In the genomic region with DNA sequence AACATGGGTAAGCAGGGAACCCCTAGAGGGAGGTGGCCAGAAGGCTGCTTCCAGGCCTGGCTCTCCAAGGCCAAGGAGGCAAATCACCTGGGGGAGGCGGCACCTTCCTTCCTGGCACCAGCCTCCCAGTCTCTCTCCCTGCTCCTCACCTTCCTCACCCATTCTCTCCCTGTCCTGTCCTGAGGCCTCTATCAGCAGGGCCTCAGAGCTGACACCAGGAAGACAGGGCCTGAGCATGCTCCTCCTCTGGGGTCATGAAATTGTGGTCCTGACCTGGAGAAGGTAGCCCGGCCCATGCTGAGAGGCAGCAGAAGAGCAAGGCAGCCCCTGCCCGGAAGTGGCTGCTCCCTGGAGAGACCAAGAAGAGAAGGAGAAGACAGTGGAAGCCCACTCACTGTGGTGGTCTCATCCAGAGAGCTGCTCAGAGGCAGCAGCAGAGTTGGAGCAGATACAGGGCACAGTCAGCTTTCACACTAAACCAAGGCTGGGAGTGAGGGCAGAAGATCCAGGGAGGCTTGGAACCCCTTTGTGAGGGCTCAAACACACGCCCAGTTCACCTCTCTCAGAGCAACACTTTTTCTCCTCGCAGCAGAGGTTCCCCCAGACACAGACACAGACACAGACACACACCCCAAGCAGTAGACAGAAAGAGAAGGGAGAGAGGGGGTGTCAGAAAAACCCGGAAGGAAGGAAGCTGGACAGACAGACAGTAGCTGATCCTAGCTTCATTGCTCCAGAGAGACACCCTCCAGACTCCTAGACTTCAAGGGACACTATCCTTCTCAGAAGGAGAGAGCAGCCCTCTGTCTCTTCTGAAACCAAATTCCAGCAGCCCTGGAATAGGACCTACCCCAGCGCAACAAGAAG, we compare ENCODE assay signal across 9 cellular contexts. TPM values are rescaled to one million over a fixed set of nuclear protein-coding genes. Genes with fewer than 3 reads are reported as not detected.
A peak's percentile ranks its signal among the peaks of the same experiment; 100 is the strongest.
DNase-seq lines count a peak whose midpoint lies in the region; TF ChIP-seq lines count a peak whose summit lies in the region.
"Had no signal": no experiment of that assay in that cellular context is flagged by ENCODE, and none has a peak within 500 bp of the region (broad histone marks: within the 10 kb centered on the region; RNA-seq: fewer than 3 reads in every experiment).

No MANE protein-coding gene starts in this region.

- peak overlapping the region; percentile 99 for H3K4me2 ChIP-seq in neural progenitor cell

- H3K27ac ChIP-seq in CD8-positive, alpha-beta memory T cell (ENCODE audit: low read depth, low read length): peak overlapping the region; percentile 88
- H3K27ac ChIP-seq in Peyer's patch (peak overlapping the region; percentile 89 to 99 (median 96)), neural progenitor cell (no peak overlapping the region)

- CTCF ChIA-PET in CD8-positive, alpha-beta memory T cell (lab: Charles Lee): interaction anchor here (0.7 to 6.7 kb wide), 9 partner anchors 12 to 232 kb away, joined by 3 to 22 read pairs (median 3); no protein-coding TSS in a partner anchor

- H3K27me3 ChIP-seq in CD8-positive, alpha-beta memory T cell (ENCODE audit: insufficient read depth, low read length, poor library complexity, severe bottlenecking): no peaks in the 10 kb centered on the region
- H3K27me3 ChIP-seq in Peyer's patch: no peaks in the 10 kb centered on the region
- no peaks in the 10 kb centered on the region for H3K27me3 ChIP-seq in neural progenitor cell

- H3K4me1 ChIP-seq in CD8-positive, alpha-beta memory T cell (ENCODE audit: insufficient read depth, low read length): peaks cover 52% of the 10 kb centered on the region
- peaks cover 2 to 66% (median 37%) of the 10 kb centered on the region in 4 donors for H3K4me1 ChIP-seq in Peyer's patch
- peaks cover 66% of the 10 kb centered on the region for H3K4me1 ChIP-seq in neural progenitor cell

- peaks cover 5% of the 10 kb centered on the region for H3K36me3 ChIP-seq in CD8-positive, alpha-beta memory T cell (ENCODE audit: insufficient read depth, low read length)
- H3K36me3 ChIP-seq in Peyer's patch (no peaks in the 10 kb centered on the region), neural progenitor cell (no peaks in the 10 kb centered on the region)

- TF ChIP-seq CTCF in Peyer's patch (IDR thresholded peaks at IDR 0.05): no peak
- TF ChIP-seq CTCF in endothelial cell (IDR thresholded peaks at IDR 0.05; ENCODE audit: unreplicated experiment): no peak
- no peak for TF ChIP-seq CTCF in neural progenitor cell (IDR thresholded peaks at IDR 0.05)

- DNase-seq in CD8-positive, alpha-beta memory T cell: peak in 4 of 5 donors; percentile 45 to 67 (median 57)
- DNase-seq in Peyer's patch (peak in 2 of 3 donors; percentile 58 to 62), endothelial cell (ENCODE audit: low spot score) (no peak), neural progenitor cell (ENCODE audit: low spot score) (no peak), SKM-1 treated with dmso at 0.1 percent for 144 hours (lab: John Stamatoyannopoulos, UW; ENCODE audit: unreplicated experiment) (no peak), epidermal melanocyte (ENCODE audit: insufficient read length, low spot score) (no peak), midbrain (lab: John Stamatoyannopoulos, UW) (no peak), NCI-H187 treated with DMSO at 0.1 percent for 48 hours (lab: John Stamatoyannopoulos, UW) (no peak)

- H3K36me3 Mint-ChIP-seq in CD8-positive, alpha-beta memory T cell: peaks cover 6 to 51% (median 9%) of the 10 kb centered on the region in 3 donors
- H3K36me3 Mint-ChIP-seq in endothelial cell (ENCODE audit: low read depth, unreplicated experiment): peaks cover 3% of the 10 kb centered on the region
- no peaks in the 10 kb centered on the region for H3K36me3 Mint-ChIP-seq in neural progenitor cell

- peak; percentile 15 to 28 for TF ChIP-seq POLR2A in Peyer's patch (IDR thresholded peaks at IDR 0.05)

- H3K27ac Mint-ChIP-seq in CD8-positive, alpha-beta memory T cell: peak overlapping the region; percentile 90 to 100 (median 98)
- H3K27ac Mint-ChIP-seq in endothelial cell (ENCODE audit: unreplicated experiment): peak overlapping the region; percentile 37
- H3K27ac Mint-ChIP-seq in neural progenitor cell: peak overlapping the region; percentile 28

- peaks cover 59% of the 10 kb centered on the region for H4K20me1 ChIP-seq in neural progenitor cell (ENCODE audit: low read depth)

- H3K4me3 ChIP-seq in CD8-positive, alpha-beta memory T cell (ENCODE audit: low read length): peak overlapping the region; percentile 94
- peak overlapping the region; percentile 63 to 91 (median 84) for H3K4me3 ChIP-seq in Peyer's patch
- peak overlapping the region; percentile 98 for H3K4me3 ChIP-seq in neural progenitor cell

- H3K4me3 Mint-ChIP-seq in CD8-positive, alpha-beta memory T cell: peak overlapping the region; percentile 98 to 100 (median 99)
- H3K4me3 Mint-ChIP-seq in endothelial cell (ENCODE audit: unreplicated experiment) (peak overlapping the region; percentile 92), neural progenitor cell (peak overlapping the region; percentile 94)

- POLR2A ChIA-PET in CD8-positive, alpha-beta memory T cell (lab: Charles Lee): interaction anchor here (0.5 to 11.4 kb wide), 9 partner anchors 11 to 504 kb away, joined by 3 to 203 read pairs (median 4); partner anchors contain the start of gene DDX6

- no peak overlapping the region for H2AFZ ChIP-seq in neural progenitor cell (replicated peaks)

- peaks cover 0 to 4% (median 2%) of the 10 kb centered on the region in 5 donors for H3K9me3 Mint-ChIP-seq in CD8-positive, alpha-beta memory T cell
- H3K9me3 Mint-ChIP-seq in endothelial cell (ENCODE audit: unreplicated experiment) (no peaks in the 10 kb centered on the region), neural progenitor cell (no peaks in the 10 kb centered on the region)

- peaks cover 49% of the 10 kb centered on the region for H3F3A ChIP-seq in neural progenitor cell (ENCODE audit: low read depth)

- H3K9me3 ChIP-seq in CD8-positive, alpha-beta memory T cell (ENCODE audit: low read length): no peaks in the 10 kb centered on the region
- no peaks in the 10 kb centered on the region for H3K9me3 ChIP-seq in Peyer's patch
- H3K9me3 ChIP-seq in neural progenitor cell (ENCODE audit: low read depth): no peaks in the 10 kb centered on the region

- peaks cover 65% of the 10 kb centered on the region for H3K79me2 ChIP-seq in neural progenitor cell (ENCODE audit: low read depth)

- peaks cover 50 to 66% (median 57%) of the 10 kb centered on the region in 3 donors for H3K4me1 Mint-ChIP-seq in CD8-positive, alpha-beta memory T cell
- H3K4me1 Mint-ChIP-seq in endothelial cell (ENCODE audit: unreplicated experiment) (peaks cover 55% of the 10 kb centered on the region), neural progenitor cell (peaks cover 70% of the 10 kb centered on the region)

- peak overlapping the region; percentile 34 for H3K9ac ChIP-seq in neural progenitor cell

- H3K27me3 Mint-ChIP-seq in CD8-positive, alpha-beta memory T cell: peaks cover 0 to 15% of the 10 kb centered on the region in 2 donors
- H3K27me3 Mint-ChIP-seq in endothelial cell (ENCODE audit: unreplicated experiment) (peaks cover 25% of the 10 kb centered on the region), neural progenitor cell (ENCODE audit: insufficient read depth, low read depth) (peaks cover 16% of the 10 kb centered on the region)

RNA-seq across cellular contexts. Expression of gene BCL9L, which starts 1.8 kb away (rescaled TPM):
- 10 to 100 TPM; 39.6 to 42.8 TPM for total RNA-seq in CD8-positive, alpha-beta memory T cell
- polyA plus RNA-seq in CD8-positive, alpha-beta memory T cell: 9.1 TPM
- total RNA-seq in Peyer's patch (10 to 100 TPM; 26.4 to 51.3 (median 34.1) TPM), endothelial cell (ENCODE audit: unreplicated experiment) (16.5 TPM), neural progenitor cell (ENCODE audit: low replicate concordance) (3.0 and 7.2 TPM in 2 replicates)

RNA-seq across cellular contexts. Expression of gene UPK2, which starts 32.1 kb away (rescaled TPM):
- total RNA-seq in CD8-positive, alpha-beta memory T cell: under 1 TPM in 1 of 2 experiments, not detected in 1; 0.22 TPM
- not detected for polyA plus RNA-seq in CD8-positive, alpha-beta memory T cell
- total RNA-seq in Peyer's patch: not detected
- not detected for total RNA-seq in endothelial cell (ENCODE audit: unreplicated experiment)
- 0.43 TPM in 1 of 2 replicates, not detected in the other for total RNA-seq in neural progenitor cell (ENCODE audit: low replicate concordance)

RNA-seq across cellular contexts. Expression of gene CXCR5, which starts 40.3 kb away (rescaled TPM):
- total RNA-seq in CD8-positive, alpha-beta memory T cell: 1 to 10 TPM; 5.8 to 6.3 TPM
- polyA plus RNA-seq in CD8-positive, alpha-beta memory T cell: 4.5 TPM
- total RNA-seq in Peyer's patch (1 to 10 TPM in 2 of 4 donors, under 1 TPM in 1, not detected in 1; 0.66 to 7.4 (median 1.1) TPM), endothelial cell (ENCODE audit: unreplicated experiment) (not detected), neural progenitor cell (ENCODE audit: low replicate concordance) (not detected in 2 replicates)
- total RNA-seq: renal cortical epithelial cell had no signal

RNA-seq across cellular contexts. Expression of gene FOXR1, which starts 47.6 kb away (rescaled TPM):
- total RNA-seq in CD8-positive, alpha-beta memory T cell: not detected
- polyA plus RNA-seq in CD8-positive, alpha-beta memory T cell: not detected
- total RNA-seq in Peyer's patch: not detected
- not detected for total RNA-seq in endothelial cell (ENCODE audit: unreplicated experiment)
- not detected in 2 replicates for total RNA-seq in neural progenitor cell (ENCODE audit: low replicate concordance)
- total RNA-seq: renal cortical epithelial cell had no signal

Comparison
In these comparisons a context has a peak if more than half of its experiments do, and no peak if none do; other contexts are left out.
1. DNase-seq: peak in CD8-positive, alpha-beta memory T cell (4 of 5) and Peyer's patch (2 of 3); none in endothelial cell (single experiment), neural progenitor cell (single experiment), SKM-1 treated with dmso at 0.1 percent for 144 hours (single experiment), epidermal melanocyte (single experiment), midbrain (single experiment) and NCI-H187 treated with DMSO at 0.1 percent for 48 hours (single experiment).
2. H3K27ac Mint-ChIP-seq: peak in every context shown above with its lines; median percentile 98 in CD8-positive, alpha-beta memory T cell; 37 in endothelial cell; 28 in neural progenitor cell.
3. Peak in every context shown above with its lines, with median percentiles within 50 percentile points of each other: H3K4me3 ChIP-seq and H3K4me3 Mint-ChIP-seq.